Comparison of ENCODE assay signal across 4 cellular contexts in the genomic region with DNA sequence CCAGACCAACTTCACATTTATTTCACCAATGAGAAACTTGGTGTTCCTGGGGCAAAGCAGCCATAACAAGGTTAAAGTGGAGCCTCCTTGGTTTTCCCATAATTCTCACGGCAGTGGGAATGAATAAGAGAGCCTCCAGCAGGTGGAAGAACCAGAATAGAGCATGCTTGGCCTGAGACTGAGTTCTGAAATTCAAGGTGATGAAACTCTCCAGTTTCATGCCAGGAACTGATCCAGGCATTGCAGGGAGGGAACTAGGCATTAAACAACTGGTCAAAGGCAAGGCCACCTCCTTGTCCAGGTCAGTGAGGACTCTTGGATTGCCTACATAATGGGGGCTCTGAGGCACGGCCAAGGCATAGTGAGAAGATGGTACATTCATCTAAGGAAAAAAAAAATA. TPM values are rescaled to one million over a fixed set of nuclear protein-coding genes. Genes with fewer than 3 reads are reported as not detected.
DNase-seq lines count a peak whose midpoint lies in the region; ATAC-seq, FAIRE-seq and TF ChIP-seq lines count a peak whose summit lies in the region.
"Not testable (repeated sequence)": the region's sequence is repeated elsewhere in the genome, so short reads cannot be mapped to it uniquely, and the experiment has no call there.

No MANE protein-coding gene starts in this region.

- H3K9ac ChIP-seq in GM12878 (ENCODE audit: control insufficient read depth, insufficient read depth, low read length), result not testable (repeated sequence)

- CTCF ChIA-PET in GM12878 (lab: Yijun Ruan, JAX), result not testable (repeated sequence)

- RAD21 ChIA-PET in GM12878 (lab: Charles Lee; ENCODE audit: unreplicated experiment), result not testable (repeated sequence)

- in situ Hi-C loops in GM12878 (cut with MboI); gastrocnemius medialis (cut with MboI; ENCODE audit: low sequenced_read_pairs in 4 of 4): not testable (repeated sequence)

- BruUV-seq in GM12878 (replicated peaks; lab: Mats Ljungman, UMichigan), result not testable (repeated sequence)

- H3K4me1 ChIP-seq in GM12878 (ENCODE audit: control insufficient read depth, insufficient read depth, low read length); psoas muscle; gastrocnemius medialis: not testable (repeated sequence)

- H3K27ac ChIP-seq in GM12878 (ENCODE audit: control insufficient read depth, insufficient read depth); psoas muscle; gastrocnemius medialis: not testable (repeated sequence)

- not testable (repeated sequence) for H3K4me3 ChIP-seq in GM12878, psoas muscle, gastrocnemius medialis

- TF ChIP-seq EP300 in GM12878 (IDR thresholded peaks at IDR 0.05; ENCODE audit: borderline replicate concordance in 1 of 2, control insufficient read depth in 1 of 2, low read depth in 2 of 2, low read length in 2 of 2), result not testable (repeated sequence)

- POLR2A ChIA-PET in GM12878 (lab: Charles Lee), result not testable (repeated sequence)

- ATAC-seq in GM12878, result not testable (repeated sequence)
- ATAC-seq in left lobe of liver (peak; percentile 82), psoas muscle (peak; percentile 54 to 81 (median 71)), gastrocnemius medialis (peak; percentile 42 to 78)

- not testable (repeated sequence) for H4K20me1 ChIP-seq in GM12878 (ENCODE audit: control insufficient read depth, insufficient read depth)

- peak; percentile 72 for FAIRE-seq in GM12878 (lab: Jason Lieb, UNC)

- not testable (repeated sequence) for H3K79me2 ChIP-seq in GM12878 (ENCODE audit: control insufficient read depth, insufficient read depth, low read length)

- H2AFZ ChIP-seq in GM12878 (ENCODE audit: control insufficient read depth, low read depth, low read length), result not testable (repeated sequence)

- intact Hi-C loops in GM12878 (cut with micrococcal nuclease; ENCODE audit: unreplicated experiment); psoas muscle (cut with DNase I); gastrocnemius medialis (cut with DNase I; ENCODE audit: low total_unique reads): not testable (repeated sequence)

- H3K4me2 ChIP-seq in GM12878 (ENCODE audit: control insufficient read depth, insufficient read depth), result not testable (repeated sequence)

- SMC1A ChIA-PET in GM12878 (lab: Charles Lee; ENCODE audit: uncharacterized antibody, unreplicated experiment), result not testable (repeated sequence)

- not testable (repeated sequence) for DNase-seq in GM12878 (ENCODE audit: low read depth, low spot score); left lobe of liver (ENCODE audit: low spot score); psoas muscle; gastrocnemius medialis

- TF ChIP-seq CTCF in GM12878 (IDR thresholded peaks at IDR 0.05 in 2 of 3, conservative IDR thresholded peaks at IDR 0.05 in 1 of 3; ENCODE audit: control insufficient read depth in 2 of 3, extremely low read depth in 1 of 3, insufficient read depth in 1 of 3, low read depth in 3 of 3, low read length in 3 of 3); psoas muscle (IDR thresholded peaks at IDR 0.05); gastrocnemius medialis (IDR thresholded peaks at IDR 0.05 in 4 of 5, conservative IDR thresholded peaks at IDR 0.05 in 1 of 5): not testable (repeated sequence)

- not testable (repeated sequence) for H3K9me3 ChIP-seq in GM12878 (replicated peaks; ENCODE audit: control insufficient read depth, insufficient read depth, low read length); psoas muscle; gastrocnemius medialis

- not testable (repeated sequence) for TF ChIP-seq RAD21 in GM12878 (IDR thresholded peaks at IDR 0.05; ENCODE audit: insufficient read depth, low read depth, low read length)

- not testable (repeated sequence) for H3K27me3 ChIP-seq in GM12878 (replicated peaks in 1 of 2; ENCODE audit: control insufficient read depth in 2 of 2, insufficient read depth in 2 of 2, low read length in 1 of 2); psoas muscle (ENCODE audit: insufficient read depth in 3 of 3, low read length in 2 of 3); gastrocnemius medialis

- TF ChIP-seq POLR2A in GM12878 (IDR thresholded peaks at IDR 0.05; ENCODE audit: low read depth, low read length); gastrocnemius medialis (IDR thresholded peaks at IDR 0.05): not testable (repeated sequence)

- no CpG with 5 or more reads among the region's 2 CpGs for WGBS in GM12878 (ENCODE audit: insufficient coverage, insufficient replicate concordance, low lambda C conversion rate, missing lambda C conversion rate)
- WGBS in psoas muscle, 3 donors, result no CpG with 5 or more reads among the region's 2 CpGs

- H3K36me3 ChIP-seq in GM12878 (ENCODE audit: control insufficient read depth in 2 of 2, insufficient read depth in 2 of 2, low read length in 1 of 2); psoas muscle (ENCODE audit: insufficient read depth in 1 of 2, low read depth in 1 of 2); gastrocnemius medialis: not testable (repeated sequence)

RNA-seq across cellular contexts. Expression of gene TCAF1, which starts 44.0 kb away (rescaled TPM):
- 23.8 and 29.6 TPM in 2 replicates for total RNA-seq in GM12878 (2013; cell fraction: nucleolus; rRNA removed)
- total RNA-seq in GM12878 (2014; rRNA removed) (7.8 and 8.0 TPM in 2 replicates), GM12878 (2014; rRNA removed; fragmentation: Illumina TruSeq; extraction: Trizol) (8.0 and 8.3 TPM in 2 replicates), GM12878 (2021) (14.1 and 16.3 TPM in 2 replicates), left lobe of liver (56.1 TPM), psoas muscle (100 to 1,000 TPM in 2 of 4 donors, 10 to 100 TPM in 2; 19.5 to 107 (median 62.1) TPM), gastrocnemius medialis (10 to 100 TPM; 31.4 to 43.0 (median 32.9) TPM)
- 6.2 TPM for polyA plus RNA-seq in GM12878 (2011; ENCODE audit: low read depth)
- polyA plus RNA-seq in GM12878 (2011; rRNA removed) (7.2 and 9.1 TPM in 2 replicates), GM12878 (2014; fragmentation: Illumina TruSeq; extraction: Trizol) (12.6 and 14.0 TPM in 2 replicates), GM12878 (2014; fragmentation: Nextera tagmentation; extraction: Ambion mirVana) (1 to 10 TPM; 2.2 to 3.2 TPM), GM12878 (2014; rRNA removed) (6.4 and 6.9 TPM in 2 replicates), GM12878 (2016; fragmentation: Nextera tagmentation; extraction: Ambion mirVana) (1 to 10 TPM; 6.2 to 8.3 TPM), psoas muscle (10 to 100 TPM in 1 of 3 donors, 1 to 10 TPM in 2; 4.3 to 12.0 (median 9.2) TPM)
- 8.2 and 12.3 TPM in 2 replicates for polyA plus RNA-seq in GM12878 (2011; cell fraction: cytosol; rRNA removed)
- polyA plus RNA-seq in GM12878 (2011; cell fraction: nucleus; rRNA removed), result 11.1 and 12.6 TPM in 2 replicates
- 6.6 and 8.1 TPM in 2 replicates for polyA plus RNA-seq in GM12878 (2012)
- 27.3 and 32.1 TPM in 2 replicates for polyA minus RNA-seq in GM12878 (2011; rRNA and poly(A)+ RNA removed)
- polyA minus RNA-seq in GM12878 (2011; cell fraction: cytosol; rRNA and poly(A)+ RNA removed), result 4.2 and 5.2 TPM in 2 replicates
- polyA minus RNA-seq in GM12878 (2011; cell fraction: nucleus; rRNA and poly(A)+ RNA removed), result 8.5 and 12.0 TPM in 2 replicates
